12 cellular contexts compared by ENCODE assay signal in the genomic region with DNA sequence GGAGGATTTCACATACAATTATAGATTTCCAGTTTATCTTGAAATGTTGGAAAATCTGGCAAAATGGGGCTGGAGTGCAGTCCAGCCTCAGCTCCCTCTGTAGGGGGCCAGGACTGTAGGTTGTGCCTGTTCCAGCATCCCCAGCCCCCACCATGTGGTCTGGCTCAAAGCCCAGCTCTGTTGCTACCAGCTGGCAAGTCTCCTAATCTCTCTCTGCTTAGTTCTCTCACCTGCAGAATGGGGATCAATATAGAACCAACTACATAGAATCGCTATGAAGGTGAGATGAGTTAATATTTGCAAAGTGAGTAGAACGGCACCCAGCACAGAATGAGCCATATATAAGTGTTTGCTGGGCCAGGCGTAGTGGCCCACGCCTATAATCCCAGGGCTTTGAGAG.
A peak's percentile ranks its signal among the peaks of the same experiment; 100 is the strongest.
DNase-seq lines count a peak whose midpoint lies in the region; ATAC-seq lines count a peak whose summit lies in the region.
"Had no signal": no experiment of that assay in that cellular context is flagged by ENCODE, and none has a peak within 500 bp of the region (broad histone marks: within the 10 kb centered on the region; RNA-seq: fewer than 3 reads in every experiment).

No MANE protein-coding gene starts in this region.

- peaks cover 56 to 74% (median 64%) of the 10 kb centered on the region in 10 experiments for H3K4me1 ChIP-seq in BLaER1 treated with 17β-estradiol and CSF1 and Interleukin-3, amounts not matched to agents 10 nM and 100 nM

- H3K27me3 ChIP-seq in BLaER1 treated with 17β-estradiol and CSF1 and Interleukin-3, amounts not matched to agents 10 nM and 100 nM = no peaks in the 10 kb centered on the region

- H3K27ac ChIP-seq in BLaER1 treated with 17β-estradiol and CSF1 and Interleukin-3, amounts not matched to agents 10 nM and 100 nM = no peak overlapping the region
- H3K27ac ChIP-seq: PC-9 had no signal

- peaks cover 0 to 13% (median 0%) of the 10 kb centered on the region in 11 experiments; a peak in 1 of 22 replicates for H4K20me1 ChIP-seq in BLaER1 treated with 17β-estradiol and CSF1 and Interleukin-3, amounts not matched to agents 10 nM and 100 nM

- H3K9ac ChIP-seq in BLaER1 treated with 17β-estradiol and CSF1 and Interleukin-3, amounts not matched to agents 10 nM and 100 nM = no peak overlapping the region

- ATAC-seq in GM19328 (IDR thresholded peaks at IDR 0.05; ENCODE audit: unreplicated experiment) = no peak
- ATAC-seq: GM23338; natural killer cell treated with Interleukin-12 subunit alpha and Interleukin-12 subunit beta and Interleukin-15 and Interleukin-18, amount 100 ng/mL, for 72 hours had no signal

- no peak overlapping the region for H3K4me3 ChIP-seq in BLaER1 treated with 17β-estradiol and CSF1 and Interleukin-3, amounts not matched to agents 10 nM and 100 nM
- H3K4me3 ChIP-seq: GM23338, PC-9 had no signal

- H3K4me2 ChIP-seq in BLaER1 treated with 17β-estradiol and CSF1 and Interleukin-3, amounts not matched to agents 10 nM and 100 nM = peak overlapping the region in 8 of 11 experiments; percentile 4 to 62 (median 50); a peak in 11 of 22 replicates
- H3K4me2 ChIP-seq: GM23338, PC-9 had no signal

- DNase-seq in NCI-H1092 treated with DMSO at 0.1 percent for 48 hours (lab: John Stamatoyannopoulos, UW) (peak; percentile 99), NCI-H510A (lab: John Stamatoyannopoulos, UW) (peak; percentile 96), cerebellar cortex (ENCODE audit: low spot score) (peak; percentile 10), NOMO-1 treated with DMSO at 0.1 percent for 48 hours (lab: John Stamatoyannopoulos, UW; ENCODE audit: unreplicated experiment) (no peak), SW 1271 (lab: John Stamatoyannopoulos, UW) (no peak)
- no peak for DNase-seq in stimulated activated CD4-positive, alpha-beta T cell treated with anti-CD3 and anti-CD28 coated beads, Interleukin-2, amount 100 ng/mL, for 48 hours
- DNase-seq: foreskin fibroblast, PC-9 had no signal

- no peaks in the 10 kb centered on the region for H3K36me3 ChIP-seq in BLaER1 treated with 17β-estradiol and CSF1 and Interleukin-3, amounts not matched to agents 10 nM and 100 nM

- H3K9me3 ChIP-seq in BLaER1 treated with 17β-estradiol and CSF1 and Interleukin-3, amounts not matched to agents 10 nM and 100 nM (replicated peaks in 1 of 11) = no peaks in the 10 kb centered on the region

Comparison
In these comparisons a context has a peak if more than half of its experiments do, and no peak if none do; other contexts are left out.
1. DNase-seq: peak in NCI-H1092 treated with DMSO at 0.1 percent for 48 hours (single experiment), NCI-H510A (single experiment) and cerebellar cortex (single experiment); none in NOMO-1 treated with DMSO at 0.1 percent for 48 hours (single experiment), SW 1271 (0 of 2) and stimulated activated CD4-positive, alpha-beta T cell treated with anti-CD3 and anti-CD28 coated beads, Interleukin-2, amount 100 ng/mL, for 48 hours (0 of 2).